Comparison of ENCODE assay signal across 24 cellular contexts in the genomic region with DNA sequence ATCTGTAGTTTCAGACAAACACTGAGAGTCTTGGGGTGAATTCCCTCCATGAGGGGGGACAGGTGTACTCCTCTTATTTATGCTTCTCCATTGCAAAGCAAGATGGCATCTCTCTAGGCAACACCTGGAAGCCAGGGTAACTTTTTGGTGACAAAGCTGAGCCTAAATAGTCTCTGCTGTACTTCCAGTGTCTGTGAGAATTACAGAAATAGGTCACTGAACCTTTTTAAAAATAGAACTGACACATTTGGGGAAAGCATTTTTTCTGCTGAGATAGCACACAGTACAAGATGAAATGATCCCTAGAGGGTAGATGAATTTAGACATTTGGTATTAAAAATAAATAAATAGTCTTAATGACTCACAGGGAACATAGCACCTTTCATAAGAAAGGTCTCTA.
A peak's percentile ranks its signal among the peaks of the same experiment; 100 is the strongest.
DNase-seq lines count a peak whose midpoint lies in the region; ATAC-seq, FAIRE-seq and TF ChIP-seq lines count a peak whose summit lies in the region.
"Had no signal": no experiment of that assay in that cellular context is flagged by ENCODE, and none has a peak within 500 bp of the region (broad histone marks: within the 10 kb centered on the region; RNA-seq: fewer than 3 reads in every experiment).

No MANE protein-coding gene starts in this region.

- TF ChIP-seq CTCF in left ventricle myocardium inferior (IDR thresholded peaks at IDR 0.05; ENCODE audit: borderline replicate concordance) (no peak), ascending aorta (IDR thresholded peaks at IDR 0.05) (no peak), neutrophil (IDR thresholded peaks at IDR 0.05) (no peak), vagina (IDR thresholded peaks at IDR 0.05) (no peak)

- no peak for ATAC-seq in Right ventricle myocardium superior (ENCODE audit: poor library complexity)
- ATAC-seq: activated naive CD4-positive, alpha-beta T cell treated with anti-CD3 and anti-CD28 coated beads, Interleukin-2, amount 50 U/mL, for 72 hours; WTC11 had no signal

- CTCF ChIA-PET in CD8-positive, alpha-beta memory T cell (lab: Charles Lee), result interaction anchor here (1.4 kb wide), 1 partner anchor 25 kb away, joined by 4 read pairs; no protein-coding TSS in a partner anchor

- H3K9me3 ChIP-seq in left ventricle myocardium inferior (replicated peaks), result no peaks in the 10 kb centered on the region
- no peaks in the 10 kb centered on the region for H3K9me3 ChIP-seq in ascending aorta
- no peaks in the 10 kb centered on the region for H3K9me3 ChIP-seq in neutrophil
- no peaks in the 10 kb centered on the region for H3K9me3 ChIP-seq in vagina
- no peaks in the 10 kb centered on the region for H3K9me3 ChIP-seq in CD8-positive, alpha-beta memory T cell (ENCODE audit: low read length)
- H3K9me3 ChIP-seq: sigmoid colon had no signal

- H3K27ac ChIP-seq in left ventricle myocardium inferior (replicated peaks) (peak overlapping the region; percentile 94), ascending aorta (peak overlapping the region; percentile 37 to 83), neutrophil (peak overlapping the region; percentile 99), vagina (peak overlapping the region; percentile 36)
- no peak overlapping the region for H3K27ac ChIP-seq in CD8-positive, alpha-beta memory T cell (ENCODE audit: low read depth, low read length)
- H3K27ac ChIP-seq: C4-2B, hepatocyte, parathyroid adenoma had no signal

- H3K9me3 Mint-ChIP-seq in CD8-positive, alpha-beta memory T cell, result no peaks in the 10 kb centered on the region
- H3K9me3 Mint-ChIP-seq: activated naive CD4-positive, alpha-beta T cell treated with anti-CD3 and anti-CD28 coated beads, Interleukin-2, amount 50 U/mL, for 72 hours; activated T-helper 1 cell treated with anti-CD3 and anti-CD28 coated beads, Interleukin-12 subunit alpha, Interleukin-12 subunit beta, Interleukin-2, Interleukin-4 antibody, amounts not matched to agents 30 ng/mL and 10 ng/mL and 1 ng/mL, durations not matched to agents 14 hours and 24 hours and 36 hours; nephron; WTC11 had no signal

- TF ChIP-seq POLR2A in vagina (IDR thresholded peaks at IDR 0.05) (no peak), GM12891 (IDR thresholded peaks at IDR 0.05; ENCODE audit: low read depth, low read length) (no peak)

- no peak overlapping the region for H3K4me3 Mint-ChIP-seq in CD8-positive, alpha-beta memory T cell
- H3K4me3 Mint-ChIP-seq: activated T-helper 1 cell treated with anti-CD3 and anti-CD28 coated beads, Interleukin-12 subunit alpha, Interleukin-12 subunit beta, Interleukin-2, Interleukin-4 antibody, amounts not matched to agents 30 ng/mL and 10 ng/mL and 1 ng/mL, durations not matched to agents 14 hours and 24 hours and 36 hours; HFFc6; nephron; WTC11 had no signal

- peaks cover 8 to 11% (median 10%) of the 10 kb centered on the region in 3 donors for H3K4me1 Mint-ChIP-seq in CD8-positive, alpha-beta memory T cell

- POLR2A ChIA-PET in CD8-positive, alpha-beta memory T cell (lab: Charles Lee), result interaction anchor here (0.9 kb wide), 1 partner anchor 71 kb away, joined by 3 read pairs; no protein-coding TSS in a partner anchor

- DNase-seq in left ventricle myocardium inferior, result no peak
- DNase-seq in Right ventricle myocardium superior, result no peak
- no peak for DNase-seq in ascending aorta (ENCODE audit: low spot score in 2 of 2)
- DNase-seq in vagina (ENCODE audit: extremely low spot score in 2 of 2), result no peak
- no peak for DNase-seq in NCI-H226
- DNase-seq in GM12891 (ENCODE audit: insufficient read length, low spot score), result no peak
- DNase-seq in CD8-positive, alpha-beta memory T cell, result no peak
- DNase-seq: HFFc6, NCI-H1417, NCI-H2081, NCI-H774, OCI-M1, SHP77 treated with DMSO at 0.1 percent for 48 hours, SW 1271, T1000 had no signal

- H3K4me1 ChIP-seq in left ventricle myocardium inferior (peaks cover 47% of the 10 kb centered on the region), ascending aorta (peaks cover 9 to 24% of the 10 kb centered on the region in 2 donors), neutrophil (ENCODE audit: control insufficient read depth in 1 of 2, insufficient read depth in 1 of 2, low read depth in 1 of 2, low read length in 1 of 2) (peaks cover 74 to 86% of the 10 kb centered on the region in 2 experiments), vagina (peaks cover 36% of the 10 kb centered on the region)
- peaks cover 9% of the 10 kb centered on the region for H3K4me1 ChIP-seq in CD8-positive, alpha-beta memory T cell (ENCODE audit: insufficient read depth, low read length)
- H3K4me1 ChIP-seq: parathyroid adenoma had no signal

- peaks cover 8 to 21% of the 10 kb centered on the region in 2 donors for H3K27me3 Mint-ChIP-seq in CD8-positive, alpha-beta memory T cell

- H3K4me3 ChIP-seq in left ventricle myocardium inferior (no peak overlapping the region), ascending aorta (peak overlapping the region; percentile 4 to 14), neutrophil (ENCODE audit: low read depth in 1 of 2, low read length in 1 of 2) (no peak overlapping the region), vagina (no peak overlapping the region)
- H3K4me3 ChIP-seq in CD8-positive, alpha-beta memory T cell (ENCODE audit: low read length), result no peak overlapping the region
- H3K4me3 ChIP-seq: hepatocyte, sigmoid colon had no signal

- no peaks in the 10 kb centered on the region for H3K36me3 ChIP-seq in left ventricle myocardium inferior
- H3K36me3 ChIP-seq in ascending aorta, result no peaks in the 10 kb centered on the region
- H3K36me3 ChIP-seq in neutrophil, result no peaks in the 10 kb centered on the region
- H3K36me3 ChIP-seq in vagina, result no peaks in the 10 kb centered on the region
- H3K36me3 ChIP-seq in CD8-positive, alpha-beta memory T cell (ENCODE audit: insufficient read depth, low read length), result no peaks in the 10 kb centered on the region
- H3K36me3 ChIP-seq: sigmoid colon had no signal

- H3K27ac Mint-ChIP-seq in CD8-positive, alpha-beta memory T cell, result no peak overlapping the region
- H3K27ac Mint-ChIP-seq: activated naive CD4-positive, alpha-beta T cell treated with anti-CD3 and anti-CD28 coated beads, Interleukin-2, amount 50 U/mL, for 72 hours; activated T-helper 1 cell treated with anti-CD3 and anti-CD28 coated beads, Interleukin-12 subunit alpha, Interleukin-12 subunit beta, Interleukin-2, Interleukin-4 antibody, amounts not matched to agents 30 ng/mL and 10 ng/mL and 1 ng/mL, durations not matched to agents 14 hours and 24 hours and 36 hours; HFFc6; WTC11 had no signal

- H3K36me3 Mint-ChIP-seq in CD8-positive, alpha-beta memory T cell, result no peaks in the 10 kb centered on the region
- H3K36me3 Mint-ChIP-seq: WTC11 had no signal

- H3K27me3 ChIP-seq in left ventricle myocardium inferior (ENCODE audit: low read depth) (no peaks in the 10 kb centered on the region), ascending aorta (no peaks in the 10 kb centered on the region), neutrophil (no peaks in the 10 kb centered on the region), vagina (no peaks in the 10 kb centered on the region)
- no peaks in the 10 kb centered on the region for H3K27me3 ChIP-seq in CD8-positive, alpha-beta memory T cell (ENCODE audit: insufficient read depth, low read length, poor library complexity, severe bottlenecking)
- H3K27me3 ChIP-seq: hepatocyte, sigmoid colon had no signal

- FAIRE-seq in GM12891 (lab: Jason Lieb, UNC), result no peak

- intact Hi-C loops in left ventricle myocardium inferior (cut with micrococcal nuclease), result no loop called here
- intact Hi-C loops in Right ventricle myocardium superior (cut with DNase I), result no loop called here
- intact Hi-C loops in ascending aorta (cut with DNase I), result loop anchor here (1.0 to 5.0 kb wide), 4 partner anchors 46 to 210 kb away; a partner anchor contains a TSS
- intact Hi-C loops in vagina (cut with DNase I), result loop anchor here (10.0 kb wide), 1 partner anchor 632 kb away; no protein-coding TSS in a partner anchor

TF ChIP-seq in GM12891, 5 proteins besides CTCF, POLR2A, EP300 and RAD21:
- no peak for TF ChIP-seq TAF1 (IDR thresholded peaks at IDR 0.05; ENCODE audit: low read depth, low read length)
- TF ChIP-seq POU2F2 (IDR thresholded peaks at IDR 0.05; ENCODE audit: low read depth, low read length), result no peak
- TF ChIP-seq SPI1 (IDR thresholded peaks at IDR 0.05; ENCODE audit: low read depth, low read length), result no peak
- TF ChIP-seq PAX5 (IDR thresholded peaks at IDR 0.05; ENCODE audit: insufficient read depth, low read length, severe bottlenecking), result no peak
- TF ChIP-seq POLR2AphosphoS5 (IDR thresholded peaks at IDR 0.05; ENCODE audit: low read depth, low read length), result no peak
TF ChIP-seq in GM12891: peak in this region for 0.

Comparison
In these comparisons a context has a peak if more than half of its experiments do, and no peak if none do; other contexts are left out.
1. H3K4me3 ChIP-seq: peak in ascending aorta (2 of 2); none in left ventricle myocardium inferior (single experiment), neutrophil (0 of 2), vagina (0 of 2) and CD8-positive, alpha-beta memory T cell (single experiment).
2. intact Hi-C loops: an anchor here in ascending aorta (1.0 to 5.0 kb wide) and vagina (10.0 kb wide); none called in left ventricle myocardium inferior and Right ventricle myocardium superior.